Comparison of ENCODE assay signal across 16 cellular contexts in the genomic region with DNA sequence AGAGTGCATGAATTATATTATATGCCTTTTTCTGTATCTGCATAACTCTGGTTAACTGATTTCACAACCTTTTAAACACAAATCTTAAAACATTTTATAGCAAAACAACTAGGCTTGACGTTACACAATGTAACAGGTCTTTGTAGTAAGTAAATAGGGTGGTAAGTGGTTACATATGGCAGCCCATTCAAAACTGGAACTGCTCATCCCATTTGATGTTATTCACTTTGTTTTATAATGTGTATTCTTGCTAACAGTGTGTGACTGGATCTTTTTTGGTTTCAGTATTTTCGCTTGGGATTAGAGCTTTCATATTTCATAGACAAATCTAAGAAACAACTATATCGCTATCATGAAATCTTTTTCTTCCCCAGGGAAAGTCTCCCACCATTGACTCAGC.
DNase-seq lines count a peak whose midpoint lies in the region; ATAC-seq and TF ChIP-seq lines count a peak whose summit lies in the region.
"Had no signal": no experiment of that assay in that cellular context is flagged by ENCODE, and none has a peak within 500 bp of the region (broad histone marks: within the 10 kb centered on the region; RNA-seq: fewer than 3 reads in every experiment).

No MANE protein-coding gene starts in this region.

- in situ Hi-C loops in mammary epithelial cell (cut with MboI; ENCODE audit: low sequenced_read_pairs in 2 of 2): no loop called here

- H3K4me1 Mint-ChIP-seq in MCF 10A (ENCODE audit: insufficient read depth, unreplicated experiment) (peaks cover 9% of the 10 kb centered on the region), nephron (peaks cover 9% of the 10 kb centered on the region)
- H3K4me1 Mint-ChIP-seq: GM23338 had no signal

- no peaks in the 10 kb centered on the region for H3K4me1 ChIP-seq in mammary epithelial cell (ENCODE audit: insufficient read depth, low read length)
- H3K4me1 ChIP-seq: Caco-2 had no signal

- peak overlapping the region; percentile 12 for H3K4me3 Mint-ChIP-seq in MCF 10A (ENCODE audit: unreplicated experiment)
- H3K4me3 Mint-ChIP-seq in nephron: peak overlapping the region; percentile 5 to 56 (median 30)
- H3K4me3 Mint-ChIP-seq: CD4-positive, alpha-beta T cell; GM23338 had no signal

- H3K79me2 ChIP-seq in mammary epithelial cell (ENCODE audit: insufficient read depth, low read length): no peaks in the 10 kb centered on the region

- TF ChIP-seq CTCF in MCF 10A (IDR thresholded peaks at IDR 0.05; ENCODE audit: unreplicated experiment) (no peak), mammary epithelial cell (conservative IDR thresholded peaks at IDR 0.05 in 1 of 2, IDR thresholded peaks at IDR 0.05 in 1 of 2; ENCODE audit: extremely low read depth in 1 of 2, insufficient read depth in 1 of 2, low read depth in 1 of 2, low read length in 2 of 2) (no peak), nephron (IDR thresholded peaks at IDR 0.05; ENCODE audit: unreplicated experiment in 3 of 3) (no peak)

- dilution Hi-C loops in mammary epithelial cell (cut with HindIII; ENCODE audit: low sequenced_read_pairs): no loop called here

- no peak overlapping the region for H3K4me2 ChIP-seq in mammary epithelial cell (ENCODE audit: insufficient read depth, low read depth, low read length)
- H3K4me2 ChIP-seq: GM23338 had no signal

- H4K20me1 ChIP-seq in mammary epithelial cell (ENCODE audit: insufficient read depth, low read length): no peaks in the 10 kb centered on the region

- no peak overlapping the region for H2AFZ ChIP-seq in mammary epithelial cell (ENCODE audit: low read depth, low read length)
- H2AFZ ChIP-seq: GM23338 had no signal

- H3K27ac ChIP-seq in mammary epithelial cell (ENCODE audit: insufficient read depth, low read depth, low read length): no peak overlapping the region
- peak overlapping the region; percentile 100 for H3K27ac ChIP-seq in SK-N-MC
- H3K27ac ChIP-seq: C4-2B, HL-60 had no signal

- no peaks in the 10 kb centered on the region for H3K27me3 Mint-ChIP-seq in MCF 10A (ENCODE audit: insufficient read depth, unreplicated experiment)
- peaks cover 13% of the 10 kb centered on the region for H3K27me3 Mint-ChIP-seq in nephron (ENCODE audit: low read depth)
- H3K27me3 Mint-ChIP-seq: CD4-positive, alpha-beta T cell had no signal

- H3K36me3 Mint-ChIP-seq in MCF 10A (ENCODE audit: insufficient read depth, unreplicated experiment) (no peaks in the 10 kb centered on the region), nephron (ENCODE audit: low read depth) (no peaks in the 10 kb centered on the region)

- no peak for DNase-seq in MCF 10A (ENCODE audit: unreplicated experiment)
- no peak for DNase-seq in mammary epithelial cell
- DNase-seq in SK-N-MC (ENCODE audit: low read depth, low spot score): peak; percentile 56
- DNase-seq in DMS114 treated with DMSO at 0.1 percent for 48 hours (lab: John Stamatoyannopoulos, UW; ENCODE audit: unreplicated experiment): no peak
- no peak for DNase-seq in left ventricle myocardium superior
- DNase-seq in posterior vena cava (ENCODE audit: low spot score): no peak
- DNase-seq: AML-193; Caco-2; CD4-positive, alpha-beta T cell; DMS79; GDM1; HCEC 1CT had no signal

- no peak overlapping the region for H3K27ac Mint-ChIP-seq in MCF 10A (ENCODE audit: low read depth, unreplicated experiment)
- peak overlapping the region in 2 of 3 experiments; percentile 3 to 15 for H3K27ac Mint-ChIP-seq in nephron
- H3K27ac Mint-ChIP-seq: CD4-positive, alpha-beta T cell; GM23338 had no signal

- H3K9me3 ChIP-seq in mammary epithelial cell (replicated peaks; ENCODE audit: insufficient read depth, low read length) (no peaks in the 10 kb centered on the region), SK-N-MC (ENCODE audit: low read depth, low read length) (peaks cover 2% of the 10 kb centered on the region; the same call in 1 of the 2 replicates)

- no peak for ATAC-seq in left ventricle myocardium superior
- ATAC-seq: GM23338 had no signal

- H3K36me3 ChIP-seq in mammary epithelial cell (ENCODE audit: insufficient read depth, low read length) (no peaks in the 10 kb centered on the region), SK-N-MC (ENCODE audit: insufficient read depth, low read length) (no peaks in the 10 kb centered on the region)

- WGBS in mammary epithelial cell (ENCODE audit: low coverage, missing lambda C conversion rate): 70% methylated on average over 3 of the region's 3 CpGs

- H3K4me3 ChIP-seq in mammary epithelial cell (replicated peaks in 1 of 3; ENCODE audit: insufficient read depth in 1 of 3, low read depth in 2 of 3, low read length in 3 of 3) (no peak overlapping the region), SK-N-MC (peak overlapping the region; percentile 83)
- H3K4me3 ChIP-seq: GM23338 had no signal

- CTCF ChIA-PET in MCF 10A (lab: Yijun Ruan, JAX): interaction anchor here (0.6 to 0.8 kb wide), 2 partner anchors 784 to 918 kb away, joined by 3 read pairs; no protein-coding TSS in a partner anchor
- CTCF ChIA-PET in mammary epithelial cell (lab: Charles Lee; ENCODE audit: low non-redundant PET): no interaction called here

- intact Hi-C loops in MCF 10A (cut with micrococcal nuclease) (no loop called here), mammary epithelial cell (cut with micrococcal nuclease) (no loop called here), left ventricle myocardium superior (cut with micrococcal nuclease) (no loop called here), posterior vena cava (cut with DNase I) (no loop called here)

- BruUV-seq in MCF 10A (replicated peaks; lab: Mats Ljungman, UMichigan): no TSS peak
- no TSS peak for BruUV-seq in mammary epithelial cell (replicated peaks; lab: Mats Ljungman, UMichigan)

- peaks cover 9% of the 10 kb centered on the region for H3K9me3 Mint-ChIP-seq in MCF 10A (ENCODE audit: unreplicated experiment)
- peaks cover 13% of the 10 kb centered on the region for H3K9me3 Mint-ChIP-seq in nephron

- H3K27me3 ChIP-seq in mammary epithelial cell (ENCODE audit: insufficient read depth, low read length): no peaks in the 10 kb centered on the region

- no peak overlapping the region for H3K9ac ChIP-seq in mammary epithelial cell (ENCODE audit: insufficient read depth, low read length)
- peak overlapping the region; percentile 75 for H3K9ac ChIP-seq in SK-N-MC (ENCODE audit: insufficient read length)

- POLR2A ChIA-PET in MCF 10A (lab: Yijun Ruan, JAX): no interaction called here
